In the genomic region with DNA sequence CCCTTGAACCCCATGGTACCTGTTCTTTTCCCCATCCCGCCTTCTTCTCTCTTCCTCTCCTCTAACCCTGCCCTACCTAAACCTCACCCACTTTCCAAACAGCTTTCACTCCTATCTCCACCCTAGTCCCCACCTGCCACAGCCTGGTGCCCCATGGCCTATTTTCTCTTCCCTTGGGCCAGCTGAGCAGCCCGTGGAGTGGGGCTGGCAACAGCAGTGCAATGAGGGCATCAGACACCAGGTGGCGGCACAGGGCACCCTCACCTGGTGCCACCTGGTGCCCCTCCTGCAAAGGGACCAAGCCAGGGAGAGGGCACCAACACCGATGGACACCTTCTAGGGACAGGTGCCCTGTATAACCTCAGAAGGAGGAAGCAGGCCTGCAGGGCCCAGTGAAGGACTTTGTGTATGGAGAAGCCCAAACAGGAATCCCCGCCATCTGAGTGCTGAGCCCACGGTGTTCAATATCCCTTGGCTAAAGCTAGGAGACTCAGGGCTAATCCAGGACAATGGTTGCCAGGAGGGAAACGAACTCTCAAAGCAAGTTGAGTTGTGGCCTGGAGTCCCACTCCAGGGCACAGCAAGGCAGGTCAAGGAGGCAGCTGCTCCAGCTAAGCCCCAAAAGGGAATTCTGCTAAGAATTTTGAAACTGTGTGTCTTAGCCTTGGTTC, we compare ENCODE assay signal across 9 cellular contexts. TPM values are rescaled to one million over a fixed set of nuclear protein-coding genes. Genes with fewer than 3 reads are reported as not detected.
A peak's percentile ranks its signal among the peaks of the same experiment; 100 is the strongest.
DNase-seq lines count a peak whose midpoint lies in the region; ATAC-seq and TF ChIP-seq lines count a peak whose summit lies in the region.
"Had no signal": no experiment of that assay in that cellular context is flagged by ENCODE, and none has a peak within 500 bp of the region (broad histone marks: within the 10 kb centered on the region; RNA-seq: fewer than 3 reads in every experiment).

No MANE protein-coding gene starts in this region.

- no peaks in the 10 kb centered on the region for H3K36me3 Mint-ChIP-seq in memory B cell
- H3K36me3 Mint-ChIP-seq: IgD-negative memory B cell had no signal

- peak; percentile 98 for TF ChIP-seq CTCF in WERI-Rb-1 (IDR thresholded peaks at IDR 0.05; ENCODE audit: low read depth, low read length)
- peak; percentile 82 to 97 (median 86) for TF ChIP-seq CTCF in breast epithelium (IDR thresholded peaks at IDR 0.05)

- peaks cover 3% of the 10 kb centered on the region for H3K4me1 Mint-ChIP-seq in memory B cell

- H3K4me3 Mint-ChIP-seq in memory B cell, result no peak overlapping the region

- in situ Hi-C loops in KBM-7 (cut with MboI; ENCODE audit: low pct_unique_long_range_greater_than_20kb, low sequenced_read_pairs), result no loop called here

- ATAC-seq in memory B cell (ENCODE audit: low read depth) (peak; percentile 68), GM18909 (IDR thresholded peaks at IDR 0.05; ENCODE audit: poor library complexity, unreplicated experiment) (no peak), HG02571 (IDR thresholded peaks at IDR 0.05; ENCODE audit: unreplicated experiment) (no peak)

- no peak overlapping the region for H3K27ac Mint-ChIP-seq in memory B cell
- H3K27ac Mint-ChIP-seq: IgD-negative memory B cell had no signal

- H3K27me3 ChIP-seq in WERI-Rb-1 (ENCODE audit: insufficient read depth, low read depth, severe bottlenecking) (no peaks in the 10 kb centered on the region), breast epithelium (no peaks in the 10 kb centered on the region)

- H3K4me3 ChIP-seq in WERI-Rb-1 (ENCODE audit: low read depth, low read length) (no peak overlapping the region), breast epithelium (no peak overlapping the region)

- DNase-seq in D341Med (ENCODE audit: low spot score) (peak; percentile 88), KBM-7 (peak; percentile 49), WERI-Rb-1 (peak; percentile 79), breast epithelium (ENCODE audit: low spot score in 2 of 2) (peak; percentile 60 to 80), memory B cell (ENCODE audit: low spot score in 2 of 2) (peak; percentile 52 to 53)
- peak in 5 of 6 experiments; percentile 6 to 57 (median 33) for DNase-seq in stimulated activated naive CD4-positive, alpha-beta T cell (lab: John Stamatoyannopoulos, UW)

- peaks cover 34% of the 10 kb centered on the region for H3K27me3 Mint-ChIP-seq in memory B cell

- intact Hi-C loops in breast epithelium (cut with DNase I; ENCODE audit: low total_unique reads), result loop anchor here (2.0 to 10.0 kb wide), 2 partner anchors 54 to 68 kb away; no protein-coding TSS in a partner anchor

- peaks cover 0 to 3% of the 10 kb centered on the region in 2 donors for H3K4me1 ChIP-seq in breast epithelium

- no peak for TF ChIP-seq POLR2A in breast epithelium (IDR thresholded peaks at IDR 0.05)

- peak overlapping the region; percentile 91 for H3K27ac ChIP-seq in WERI-Rb-1
- H3K27ac ChIP-seq in breast epithelium, result no peak overlapping the region

- H3K9me3 Mint-ChIP-seq in memory B cell, result no peaks in the 10 kb centered on the region
- H3K9me3 Mint-ChIP-seq: IgD-negative memory B cell had no signal

- H3K9me3 ChIP-seq in WERI-Rb-1 (ENCODE audit: severe bottlenecking), result no peaks in the 10 kb centered on the region
- H3K9me3 ChIP-seq in breast epithelium, result no peaks in the 10 kb centered on the region

- H3K36me3 ChIP-seq in WERI-Rb-1, result peaks cover 15% of the 10 kb centered on the region
- no peaks in the 10 kb centered on the region for H3K36me3 ChIP-seq in breast epithelium

RNA-seq across cellular contexts. Expression of a gene that starts 4.0 kb away (rescaled TPM):
- 100 to 1,000 TPM in 1 of 3 donors, 10 to 100 TPM in 1, 1 to 10 TPM in 1; 6.1 to 122 (median 81.0) TPM for total RNA-seq in breast epithelium

Comparison
In these comparisons a context has a peak if more than half of its experiments do, and no peak if none do; other contexts are left out.
1. DNase-seq: peak in every context shown above with its lines; median percentile 88 in D341Med; 79 in WERI-Rb-1; 70 in breast epithelium; 52 in memory B cell; 49 in KBM-7; 33 in stimulated activated naive CD4-positive, alpha-beta T cell.